9 cellular contexts compared by ENCODE assay signal in genomic region chr20:32974204-32975064, GRCh38. TPM values are rescaled to one million over a fixed set of nuclear protein-coding genes. Genes with fewer than 3 reads are reported as not detected.
DNase-seq lines count a peak whose midpoint lies in the region; TF ChIP-seq lines count a peak whose summit lies in the region.
"Not testable (repeated sequence)": the region's sequence is repeated elsewhere in the genome, so short reads cannot be mapped to it uniquely, and the experiment has no call there.
"Had no signal": no experiment of that assay in that cellular context is flagged by ENCODE, and none has a peak within 500 bp of the region (broad histone marks: within the 10 kb centered on the region; RNA-seq: fewer than 3 reads in every experiment).

No MANE protein-coding gene starts in this region.

- not testable (repeated sequence) for H3K9me3 Mint-ChIP-seq in activated naive CD8-positive, alpha-beta T cell (ENCODE audit: low read depth); endothelial cell (ENCODE audit: unreplicated experiment); osteocyte (ENCODE audit: unreplicated experiment)

- H3K4me3 Mint-ChIP-seq in activated naive CD8-positive, alpha-beta T cell: peak overlapping the region; percentile 21
- not testable (repeated sequence) for H3K4me3 Mint-ChIP-seq in endothelial cell (ENCODE audit: unreplicated experiment); osteocyte (ENCODE audit: unreplicated experiment)

- H3K27me3 Mint-ChIP-seq in activated naive CD8-positive, alpha-beta T cell; endothelial cell (ENCODE audit: unreplicated experiment); osteocyte (ENCODE audit: unreplicated experiment): not testable (repeated sequence)

- peaks cover 32% of the 10 kb centered on the region for H3K4me1 Mint-ChIP-seq in activated naive CD8-positive, alpha-beta T cell (ENCODE audit: low read depth)
- H3K4me1 Mint-ChIP-seq in endothelial cell (ENCODE audit: unreplicated experiment): peaks cover 24% of the 10 kb centered on the region
- not testable (repeated sequence) for H3K4me1 Mint-ChIP-seq in osteocyte (ENCODE audit: unreplicated experiment)

- H3K4me1 ChIP-seq in Loucy (ENCODE audit: insufficient read depth, low read length, poor library complexity, severe bottlenecking): peaks cover 48% of the 10 kb centered on the region
- H3K4me1 ChIP-seq in thymus (ENCODE audit: control insufficient read depth, insufficient read depth, low read length): peaks cover 49% of the 10 kb centered on the region

- peak overlapping the region; percentile 81 for H3K4me2 ChIP-seq in Loucy (ENCODE audit: low read depth, low read length, poor library complexity, severe bottlenecking)

- DNase-seq in GM10248 (ENCODE audit: extremely low spot score): peak; percentile 4
- peak; percentile 63 for DNase-seq in activated CD8-positive, alpha-beta memory T cell treated with anti-CD3 and anti-CD28 coated beads for 24 hours
- not testable (repeated sequence) for DNase-seq in endothelial cell (ENCODE audit: low spot score)
- peak; percentile 41 for DNase-seq in mesenteric fat pad (ENCODE audit: low spot score)
- DNase-seq in osteocyte (ENCODE audit: extremely low spot score, unreplicated experiment): peak; percentile 51

- TF ChIP-seq CTCF in GM10248 (IDR thresholded peaks at IDR 0.05; ENCODE audit: control extremely low read depth, extremely low read depth, low read depth, missing control alignments); Loucy (conservative IDR thresholded peaks at IDR 0.05; ENCODE audit: low read length); endothelial cell (IDR thresholded peaks at IDR 0.05; ENCODE audit: unreplicated experiment); osteocyte (IDR thresholded peaks at IDR 0.05): not testable (repeated sequence)

- H3K27ac ChIP-seq in thymus (ENCODE audit: low read depth): peak overlapping the region; percentile 38

- H3K79me2 ChIP-seq in Loucy (ENCODE audit: insufficient read depth, low read length): not testable (repeated sequence)

- 91% methylated on average over 9 of the region's 9 CpGs for WGBS in thymus

- not testable (repeated sequence) for H3K9me2 ChIP-seq in Loucy (replicated peaks; ENCODE audit: low read depth, low read length)

- H3K27me3 ChIP-seq in Loucy (ENCODE audit: insufficient read depth, low read length, poor library complexity, severe bottlenecking); thymus (ENCODE audit: control insufficient read depth, insufficient read depth): not testable (repeated sequence)

- not testable (repeated sequence) for H3K36me3 Mint-ChIP-seq in activated naive CD8-positive, alpha-beta T cell; endothelial cell (ENCODE audit: low read depth, unreplicated experiment); osteocyte (ENCODE audit: unreplicated experiment)

- not testable (repeated sequence) for H3K4me3 ChIP-seq in Loucy (ENCODE audit: low read length, poor library complexity, severe bottlenecking); thymus (ENCODE audit: low read length)

- H4K20me1 ChIP-seq in Loucy (ENCODE audit: insufficient read depth, low read length, poor library complexity, severe bottlenecking): not testable (repeated sequence)

- CTCF ChIA-PET in GM10248 (lab: Yijun Ruan, JAX): interaction anchor here (1.1 kb wide), 1 partner anchor 196 kb away, joined by 4 read pairs; no protein-coding TSS in a partner anchor

- H3K36me3 ChIP-seq in Loucy (ENCODE audit: insufficient read depth, low read length); thymus (ENCODE audit: control insufficient read depth, insufficient read depth): not testable (repeated sequence)

- not testable (repeated sequence) for H3K9me3 ChIP-seq in Loucy (ENCODE audit: insufficient read depth, low read depth, low read length); thymus (ENCODE audit: control insufficient read depth)

- peak overlapping the region; percentile 89 for H3K9ac ChIP-seq in Loucy (ENCODE audit: low read depth, low read length, poor library complexity, severe bottlenecking)

- H3F3A ChIP-seq in Loucy (ENCODE audit: low read depth): peaks cover 20% of the 10 kb centered on the region

- POLR2A ChIA-PET in GM10248 (lab: Yijun Ruan, JAX): not testable (repeated sequence)

- not testable (repeated sequence) for H2AFZ ChIP-seq in Loucy (ENCODE audit: low read length)

- H3K27ac Mint-ChIP-seq in activated naive CD8-positive, alpha-beta T cell; osteocyte (ENCODE audit: unreplicated experiment): not testable (repeated sequence)
- H3K27ac Mint-ChIP-seq in endothelial cell (ENCODE audit: unreplicated experiment): peak overlapping the region; percentile 62

RNA-seq across cellular contexts. Expression of gene SUN5, which starts 29.8 kb away (rescaled TPM):
- total RNA-seq in endothelial cell (ENCODE audit: unreplicated experiment) (not detected), mesenteric fat pad (not detected), osteocyte (not detected in 2 replicates)
- not detected for polyA plus RNA-seq in thymus
- total RNA-seq: H4 had no signal

RNA-seq across cellular contexts. Expression of gene BPIFB2, which starts 33.1 kb away (rescaled TPM):
- total RNA-seq in endothelial cell (ENCODE audit: unreplicated experiment) (not detected), mesenteric fat pad (not detected), osteocyte (not detected in 2 replicates)
- polyA plus RNA-seq in thymus: 0.73 TPM
- total RNA-seq: H4 had no signal

RNA-seq across cellular contexts. Expression of gene BPIFB6, which starts 57.0 kb away (rescaled TPM):
- total RNA-seq in endothelial cell (ENCODE audit: unreplicated experiment): not detected
- total RNA-seq in mesenteric fat pad: not detected
- total RNA-seq in osteocyte: not detected in 2 replicates
- 0.05 TPM for polyA plus RNA-seq in thymus
- total RNA-seq: H4 had no signal
